In the genomic region with DNA sequence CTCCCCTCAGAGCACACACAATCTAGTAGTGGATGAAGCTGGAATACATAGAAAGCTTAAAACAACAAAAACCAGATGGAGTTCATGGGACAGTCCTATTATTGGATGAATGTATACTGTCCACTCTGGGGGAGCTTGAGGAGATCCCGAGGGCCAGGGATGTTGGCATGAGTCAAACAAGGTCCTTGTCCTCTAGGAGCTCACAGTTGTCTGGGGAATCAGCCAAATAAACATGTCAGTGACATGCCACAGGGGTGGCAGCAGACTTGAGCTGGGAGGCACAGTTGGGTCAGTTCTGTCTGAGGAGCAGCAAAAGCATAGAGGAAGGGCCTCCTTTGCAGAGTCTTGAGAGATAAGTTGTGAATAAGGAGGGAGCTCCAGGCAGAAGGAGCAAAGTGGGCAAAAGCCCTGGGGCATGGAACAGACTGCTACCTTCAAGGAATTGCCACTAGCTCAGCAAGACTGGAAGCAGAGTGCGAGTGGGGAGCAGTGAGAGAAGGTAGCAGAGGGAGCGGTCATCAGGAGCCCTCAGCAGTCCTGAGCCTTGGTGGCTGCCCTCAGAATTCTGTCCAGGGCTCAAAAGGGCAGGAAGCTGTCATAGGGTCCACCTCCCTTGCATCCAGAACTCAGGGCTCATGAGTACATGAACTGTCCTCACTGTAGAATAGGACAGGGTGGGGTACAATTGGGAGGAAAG, we compare ENCODE assay signal across 26 cellular contexts. TPM values are rescaled to one million over a fixed set of nuclear protein-coding genes. Genes with fewer than 3 reads are reported as not detected.
DNase-seq lines count a peak whose midpoint lies in the region; ATAC-seq, FAIRE-seq and TF ChIP-seq lines count a peak whose summit lies in the region.
"Had no signal": no experiment of that assay in that cellular context is flagged by ENCODE, and none has a peak within 500 bp of the region (broad histone marks: within the 10 kb centered on the region; RNA-seq: fewer than 3 reads in every experiment).

No MANE protein-coding gene starts in this region.

- peak; percentile 40 for FAIRE-seq in HTR-8/SVneo (lab: Jason Lieb, UNC)
- FAIRE-seq: GM12878 had no signal

- no peaks in the 10 kb centered on the region for H3K4me1 ChIP-seq in neuronal stem cell (ENCODE audit: control insufficient read depth in 2 of 2, insufficient read depth in 1 of 2, low read depth in 1 of 2, low read length in 2 of 2)
- H3K4me1 ChIP-seq: HAP-1, SJSA1 had no signal

- H3K23ac ChIP-seq in neuronal stem cell (ENCODE audit: low read depth, low read length, poor library complexity), result no peak overlapping the region

- no peaks in the 10 kb centered on the region for H3K36me3 Mint-ChIP-seq in activated naive CD4-positive, alpha-beta T cell treated with anti-CD3 and anti-CD28 coated beads, Interleukin-2, amount 50 U/mL, for 72 hours
- no peaks in the 10 kb centered on the region for H3K36me3 Mint-ChIP-seq in activated naive CD4-positive, alpha-beta T cell treated with anti-CD3 and anti-CD28 coated beads, Interleukin-2, amount 10 ng/mL, durations not matched to agents 7 days and 5 days
- H3K36me3 Mint-ChIP-seq in endothelial cell (ENCODE audit: low read depth, unreplicated experiment) (peaks cover 6% of the 10 kb centered on the region), neural crest cell (ENCODE audit: low read depth) (peaks cover 2% of the 10 kb centered on the region)

- H2BK12ac ChIP-seq in neuronal stem cell (ENCODE audit: low read length), result no peak overlapping the region

- H3K27me3 ChIP-seq in neuronal stem cell (ENCODE audit: control insufficient read depth in 3 of 3, insufficient read depth in 3 of 3, low read depth in 1 of 3, low read length in 3 of 3), result no peaks in the 10 kb centered on the region
- H3K27me3 ChIP-seq: SJSA1 had no signal

- DNase-seq in activated naive CD4-positive, alpha-beta T cell treated with anti-CD3 and anti-CD28 coated beads, Interleukin-2, amount 50 U/mL, for 72 hours (ENCODE audit: low spot score in 2 of 2), result no peak
- DNase-seq in activated naive CD4-positive, alpha-beta T cell treated with anti-CD3 and anti-CD28 coated beads, Interleukin-2, amount 10 ng/mL, durations not matched to agents 7 days and 5 days, result no peak
- DNase-seq in HTR-8/SVneo (ENCODE audit: insufficient read length, low spot score), result no peak
- DNase-seq in endothelial cell (ENCODE audit: low spot score), result no peak
- no peak for DNase-seq in neural crest cell (ENCODE audit: low read depth, low spot score)
- no peak for DNase-seq in germinal center (ENCODE audit: low spot score)
- no peak for DNase-seq in neuronal stem cell (ENCODE audit: low spot score)
- DNase-seq in cortex of kidney (lab: John Stamatoyannopoulos, UW), result no peak
- DNase-seq: 8988T; C1 segment of cervical spinal cord; CD8-positive, alpha-beta T cell; DND-41; GM23248; IMR-90; NCI-H1694; NCI-H2081; NCI-H2171; NCI-H345; NCI-H524; NCI-H82 had no signal

- CTCF ChIA-PET in activated naive CD4-positive, alpha-beta T cell treated with anti-CD3 and anti-CD28 coated beads, Interleukin-2, amount 10 ng/mL, durations not matched to agents 7 days and 5 days (lab: Charles Lee), result interaction anchor here (3.3 kb wide), 1 partner anchor 8 kb away, joined by 16 read pairs; no protein-coding TSS in a partner anchor

- no peak overlapping the region for H3K18ac ChIP-seq in neuronal stem cell (ENCODE audit: low read length)

- H3K79me1 ChIP-seq in neuronal stem cell (ENCODE audit: low read depth, low read length), result no peaks in the 10 kb centered on the region

- H4K91ac ChIP-seq in neuronal stem cell (ENCODE audit: low read depth, low read length, poor library complexity), result no peak overlapping the region

- no peak overlapping the region for H4K8ac ChIP-seq in neuronal stem cell (ENCODE audit: low read depth, low read length)

- H3K4me3 ChIP-seq in neuronal stem cell (ENCODE audit: low read length in 2 of 2), result no peak overlapping the region
- H3K4me3 ChIP-seq: GM12878, GM23248, HAP-1, SJSA1 had no signal

- no peak overlapping the region for H2BK15ac ChIP-seq in neuronal stem cell (ENCODE audit: low read length)

- H2BK120ac ChIP-seq in neuronal stem cell (ENCODE audit: low read depth, low read length), result no peak overlapping the region

- no CpG with 5 or more reads among the region's 3 CpGs for WGBS in neuronal stem cell (ENCODE audit: extremely low coverage in 2 of 2, insufficient read length in 2 of 2, insufficient replicate concordance in 1 of 2), 2 donors

- peak overlapping the region; percentile 35 to 46 for H3K27ac Mint-ChIP-seq in activated naive CD4-positive, alpha-beta T cell treated with anti-CD3 and anti-CD28 coated beads, Interleukin-2, amount 50 U/mL, for 72 hours
- H3K27ac Mint-ChIP-seq in activated naive CD4-positive, alpha-beta T cell treated with anti-CD3 and anti-CD28 coated beads, Interleukin-2, amount 10 ng/mL, durations not matched to agents 7 days and 5 days, result no peak overlapping the region
- H3K27ac Mint-ChIP-seq in endothelial cell (ENCODE audit: unreplicated experiment), result no peak overlapping the region
- H3K27ac Mint-ChIP-seq in neural crest cell (ENCODE audit: unreplicated experiment), result peak overlapping the region; percentile 45
- H3K27ac Mint-ChIP-seq: CD8-positive, alpha-beta T cell had no signal

- no peaks in the 10 kb centered on the region for H3K9me3 ChIP-seq in neuronal stem cell (replicated peaks in 1 of 2; ENCODE audit: control insufficient read depth in 2 of 2, insufficient read depth in 1 of 2, low read depth in 1 of 2, low read length in 2 of 2)
- H3K9me3 ChIP-seq: HAP-1, SJSA1 had no signal

- no peak overlapping the region for H2AK5ac ChIP-seq in neuronal stem cell (ENCODE audit: low read depth, low read length)

- peaks cover 1 to 21% of the 10 kb centered on the region in 2 donors for H3K36me3 ChIP-seq in neuronal stem cell (replicated peaks in 1 of 2; ENCODE audit: control insufficient read depth in 2 of 2, insufficient read depth in 2 of 2, low read length in 2 of 2)
- H3K36me3 ChIP-seq: HAP-1, SJSA1 had no signal

- H3K4me1 Mint-ChIP-seq in activated naive CD4-positive, alpha-beta T cell treated with anti-CD3 and anti-CD28 coated beads, Interleukin-2, amount 10 ng/mL, durations not matched to agents 7 days and 5 days, result no peaks in the 10 kb centered on the region
- H3K4me1 Mint-ChIP-seq in endothelial cell (ENCODE audit: unreplicated experiment), result peaks cover 3% of the 10 kb centered on the region
- H3K4me1 Mint-ChIP-seq in neural crest cell, result no peaks in the 10 kb centered on the region

- H3K9ac ChIP-seq in neuronal stem cell (ENCODE audit: low read depth, low read length, poor library complexity), result no peak overlapping the region
- H3K9ac ChIP-seq: GM23248, KMS-11 had no signal

- TF ChIP-seq CTCF in endothelial cell (IDR thresholded peaks at IDR 0.05; ENCODE audit: unreplicated experiment) (no peak), neural crest cell (conservative IDR thresholded peaks at IDR 0.05) (no peak)

- no peak overlapping the region for H2BK5ac ChIP-seq in neuronal stem cell (ENCODE audit: low read length)

- no peak for ATAC-seq in activated naive CD4-positive, alpha-beta T cell treated with anti-CD3 and anti-CD28 coated beads, Interleukin-2, amount 50 U/mL, for 72 hours
- ATAC-seq: CD8-positive, alpha-beta T cell; GM12878; Panc1 had no signal

- H3K4me3 Mint-ChIP-seq in activated naive CD4-positive, alpha-beta T cell treated with anti-CD3 and anti-CD28 coated beads, Interleukin-2, amount 10 ng/mL, durations not matched to agents 7 days and 5 days, result no peak overlapping the region
- peak overlapping the region; percentile 56 for H3K4me3 Mint-ChIP-seq in endothelial cell (ENCODE audit: unreplicated experiment)
- no peak overlapping the region for H3K4me3 Mint-ChIP-seq in neural crest cell
- H3K4me3 Mint-ChIP-seq: CD8-positive, alpha-beta T cell had no signal

- H3K14ac ChIP-seq in neuronal stem cell (ENCODE audit: low read length), result no peak overlapping the region

- H3K27ac ChIP-seq in neuronal stem cell (replicated peaks; ENCODE audit: low read length), result no peak overlapping the region
- H3K27ac ChIP-seq: GM23248, HL-60, KMS-11, SJSA1 had no signal

- H3K9me3 Mint-ChIP-seq in activated naive CD4-positive, alpha-beta T cell treated with anti-CD3 and anti-CD28 coated beads, Interleukin-2, amount 50 U/mL, for 72 hours, result peaks cover 0 to 3% of the 10 kb centered on the region in 2 donors
- H3K9me3 Mint-ChIP-seq in activated naive CD4-positive, alpha-beta T cell treated with anti-CD3 and anti-CD28 coated beads, Interleukin-2, amount 10 ng/mL, durations not matched to agents 7 days and 5 days, result no peaks in the 10 kb centered on the region
- H3K9me3 Mint-ChIP-seq in endothelial cell (ENCODE audit: unreplicated experiment), result no peaks in the 10 kb centered on the region
- no peaks in the 10 kb centered on the region for H3K9me3 Mint-ChIP-seq in neural crest cell

- peaks cover 3% of the 10 kb centered on the region for H3K27me3 Mint-ChIP-seq in activated naive CD4-positive, alpha-beta T cell treated with anti-CD3 and anti-CD28 coated beads, Interleukin-2, amount 10 ng/mL, durations not matched to agents 7 days and 5 days
- peaks cover 5% of the 10 kb centered on the region for H3K27me3 Mint-ChIP-seq in endothelial cell (ENCODE audit: unreplicated experiment)
- no peaks in the 10 kb centered on the region for H3K27me3 Mint-ChIP-seq in neural crest cell (ENCODE audit: low read depth)

- H2AFZ ChIP-seq in neuronal stem cell (ENCODE audit: low read length), result no peak overlapping the region
- H2AFZ ChIP-seq: GM23248 had no signal

- no peak overlapping the region for H3K4me2 ChIP-seq in neuronal stem cell (ENCODE audit: insufficient read depth, low read length, poor library complexity, severe bottlenecking)
- H3K4me2 ChIP-seq: KMS-11 had no signal

- no peak overlapping the region for H3K4ac ChIP-seq in neuronal stem cell (ENCODE audit: low read length)

RNA-seq across cellular contexts. Expression of a gene that starts 22.1 kb away (rescaled TPM):
- total RNA-seq in activated naive CD4-positive, alpha-beta T cell treated with anti-CD3 and anti-CD28 coated beads, Interleukin-2, amount 50 U/mL, for 72 hours, result 10 to 100 TPM in 1 of 2 donors, 1 to 10 TPM in 1; 9.1 to 15.3 TPM
- 19.8 TPM for total RNA-seq in endothelial cell (ENCODE audit: unreplicated experiment)
- total RNA-seq in neural crest cell, result 20.3 and 22.4 TPM in 2 replicates
- 9.2 TPM for polyA plus RNA-seq in neuronal stem cell (2013, experiment 1 of 2)
- 9.7 TPM for polyA plus RNA-seq in neuronal stem cell (2013, experiment 2 of 2)
- total RNA-seq: SJSA1 had no signal

RNA-seq across cellular contexts. Expression of a gene that starts 29.2 kb away (rescaled TPM):
- total RNA-seq in activated naive CD4-positive, alpha-beta T cell treated with anti-CD3 and anti-CD28 coated beads, Interleukin-2, amount 50 U/mL, for 72 hours, result under 1 TPM; 0.59 to 0.82 TPM
- total RNA-seq in endothelial cell (ENCODE audit: unreplicated experiment) (0.85 TPM), neural crest cell (1.0 and 1.6 TPM in 2 replicates)
- 1.7 TPM for polyA plus RNA-seq in neuronal stem cell (2013, experiment 1 of 2)
- 1.9 TPM for polyA plus RNA-seq in neuronal stem cell (2013, experiment 2 of 2)
- total RNA-seq: GM23248, SJSA1 had no signal
- polyA plus RNA-seq: GM23248 had no signal

Comparison
In these comparisons a context has a peak if more than half of its experiments do, and no peak if none do; other contexts are left out.
1. H3K27ac Mint-ChIP-seq: peak in activated naive CD4-positive, alpha-beta T cell treated with anti-CD3 and anti-CD28 coated beads, Interleukin-2, amount 50 U/mL, for 72 hours (2 of 2) and neural crest cell (single experiment); none in activated naive CD4-positive, alpha-beta T cell treated with anti-CD3 and anti-CD28 coated beads, Interleukin-2, amount 10 ng/mL, durations not matched to agents 7 days and 5 days (single experiment) and endothelial cell (single experiment).